Comparison of ENCODE assay signal across 8 cellular contexts in genomic region chr19:51646744-51647143, GRCh38. TPM values are rescaled to one million over a fixed set of nuclear protein-coding genes. Genes with fewer than 3 reads are reported as not detected.
"Had no signal": no experiment of that assay in that cellular context is flagged by ENCODE, and none has a peak within 500 bp of the region (broad histone marks: within the 10 kb centered on the region; RNA-seq: fewer than 3 reads in every experiment).

A gene with protein sequence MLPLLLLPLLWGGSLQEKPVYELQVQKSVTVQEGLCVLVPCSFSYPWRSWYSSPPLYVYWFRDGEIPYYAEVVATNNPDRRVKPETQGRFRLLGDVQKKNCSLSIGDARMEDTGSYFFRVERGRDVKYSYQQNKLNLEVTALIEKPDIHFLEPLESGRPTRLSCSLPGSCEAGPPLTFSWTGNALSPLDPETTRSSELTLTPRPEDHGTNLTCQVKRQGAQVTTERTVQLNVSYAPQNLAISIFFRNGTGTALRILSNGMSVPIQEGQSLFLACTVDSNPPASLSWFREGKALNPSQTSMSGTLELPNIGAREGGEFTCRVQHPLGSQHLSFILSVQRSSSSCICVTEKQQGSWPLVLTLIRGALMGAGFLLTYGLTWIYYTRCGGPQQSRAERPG (minus strand): TSS chr19:51646825. CDS start chr19:51646759, 66 bp downstream.

RNA-seq across cellular contexts. Expression of the gene that starts here (rescaled TPM):
- total RNA-seq: activated CD4-positive, alpha-beta memory T cell treated with anti-CD3 and anti-CD28 coated beads for 36 hours; activated T-helper 1 cell treated with anti-CD3 and anti-CD28 coated beads, Interleukin-12 subunit alpha, Interleukin-12 subunit beta, Interleukin-2, Interleukin-4 antibody, amounts not matched to agents 30 ng/mL and 10 ng/mL and 1 ng/mL, durations not matched to agents 14 hours and 24 hours and 36 hours; bronchial epithelial cell; kidney epithelial cell; myocyte; neural crest cell; osteoblast; WTC11 had no signal
